In genomic region chr4:121050251-121050650, GRCh38 we compare ENCODE assay signal across 15 cellular contexts. TPM values are rescaled to one million over a fixed set of nuclear protein-coding genes. Genes with fewer than 3 reads are reported as not detected.
DNase-seq lines count a peak whose midpoint lies in the region; ATAC-seq and TF ChIP-seq lines count a peak whose summit lies in the region.
"Had no signal": no experiment of that assay in that cellular context is flagged by ENCODE, and none has a peak within 500 bp of the region (broad histone marks: within the 10 kb centered on the region; RNA-seq: fewer than 3 reads in every experiment).

No MANE protein-coding gene starts in this region.

- no peak overlapping the region for H3K4me2 ChIP-seq in GM23338

- no peaks in the 10 kb centered on the region for H3K36me3 Mint-ChIP-seq in GM23338 (ENCODE audit: low read depth)

- POLR2A ChIA-PET in AG04449 (lab: Yijun Ruan, JAX): no interaction called here

- DNase-seq in AG04449 (ENCODE audit: low read depth, low spot score) (no peak), GM23338 (ENCODE audit: low spot score) (peak; percentile 22), astrocyte of the hippocampus (ENCODE audit: low read depth, low spot score) (peak; percentile 21), left kidney (ENCODE audit: low read depth, low spot score) (peak; percentile 25), NCI-H1694 (lab: John Stamatoyannopoulos, UW) (no peak), AML-193 (lab: John Stamatoyannopoulos, UW) (no peak)
- DNase-seq: activated T-cell treated with anti-CD3 and anti-CD28 coated beads, Interleukin-2, amount 50 U/mL, for 4 hours; Caco-2; cortex of kidney; NCI-H524 had no signal

- no peak overlapping the region for H3K27ac ChIP-seq in GM23338 (ENCODE audit: low read depth)
- H3K27ac ChIP-seq: prostate gland had no signal

- no peaks in the 10 kb centered on the region for H3K36me3 ChIP-seq in GM23338 (ENCODE audit: insufficient read depth)
- H3K36me3 ChIP-seq: prostate gland had no signal

- ATAC-seq in GM23338 (no peak), GM18873 (IDR thresholded peaks at IDR 0.05; ENCODE audit: low FRiP score, unreplicated experiment) (no peak), GM18502 (IDR thresholded peaks at IDR 0.05; ENCODE audit: poor library complexity, unreplicated experiment) (no peak)
- ATAC-seq: activated T-cell treated with anti-CD3 and anti-CD28 coated beads, Interleukin-2, amount 50 U/mL, for 4 hours had no signal

- peak; percentile 12 for TF ChIP-seq CTCF in AG04449 (IDR thresholded peaks at IDR 0.05; ENCODE audit: insufficient read depth, low read length, missing control alignments)
- peak; percentile 27 to 57 for TF ChIP-seq CTCF in GM23338 (conservative IDR thresholded peaks at IDR 0.05; ENCODE audit: low read depth in 2 of 2)

- 0 out of 2 replicates have a peak, but pooled peaks cover 3% of the 10 kb centered on the region for H3K4me1 ChIP-seq in GM23338 (ENCODE audit: insufficient read depth)
- H3K4me1 ChIP-seq: Caco-2, prostate gland had no signal

- H3K4me3 ChIP-seq in AG04449 (ENCODE audit: low read depth, low read length) (no peak overlapping the region), GM23338 (no peak overlapping the region)
- H3K4me3 ChIP-seq: prostate gland had no signal

- no peaks in the 10 kb centered on the region for H4K20me1 ChIP-seq in GM23338 (replicated peaks; ENCODE audit: insufficient read depth)

- H3K27ac Mint-ChIP-seq in GM23338: no peak overlapping the region
- H3K27ac Mint-ChIP-seq: T-helper 2 cell treated with Interferon-gamma antibody and Interleukin-4, amounts not matched to agents 5 μg/mL and 100 μg/mL, for 36 hours had no signal

- no peak overlapping the region for H3K4me3 Mint-ChIP-seq in GM23338
- H3K4me3 Mint-ChIP-seq: activated T-cell treated with anti-CD3 and anti-CD28 coated beads, Interleukin-2, amount 50 U/mL, for 4 hours; T-helper 2 cell treated with Interferon-gamma antibody and Interleukin-4, amounts not matched to agents 5 μg/mL and 100 μg/mL, for 36 hours had no signal

- peaks cover 8% of the 10 kb centered on the region for H3K4me1 Mint-ChIP-seq in GM23338

- H2AFZ ChIP-seq in GM23338: no peak overlapping the region

- no peaks in the 10 kb centered on the region for H3K79me2 ChIP-seq in GM23338 (replicated peaks; ENCODE audit: insufficient read depth)

- H3K9me2 ChIP-seq in GM23338 (ENCODE audit: insufficient read depth): no peaks in the 10 kb centered on the region; the same call in 1 of the 2 replicates

- no peaks in the 10 kb centered on the region for H3K9me3 Mint-ChIP-seq in GM23338
- H3K9me3 Mint-ChIP-seq: activated T-cell treated with anti-CD3 and anti-CD28 coated beads, Interleukin-2, amount 50 U/mL, for 4 hours; T-helper 2 cell treated with Interferon-gamma antibody and Interleukin-4, amounts not matched to agents 5 μg/mL and 100 μg/mL, for 36 hours had no signal

- no peaks in the 10 kb centered on the region for H3K27me3 Mint-ChIP-seq in GM23338 (ENCODE audit: insufficient read depth, low read depth, poor library complexity)

- CTCF ChIA-PET in AG04449 (lab: Yijun Ruan, JAX): interaction anchor here (0.7 to 1.9 kb wide), 6 partner anchors 11 to 340 kb away, joined by 3 to 8 read pairs (median 3); no protein-coding TSS in a partner anchor

- H3F3A ChIP-seq in GM23338 (replicated peaks; ENCODE audit: low read depth): no peaks in the 10 kb centered on the region

- H3K27me3 ChIP-seq in GM23338 (ENCODE audit: insufficient read depth): no peaks in the 10 kb centered on the region

TF ChIP-seq in GM23338, 12 proteins besides CTCF, POLR2A, EP300 and RAD21 (continues in another document):
- TF ChIP-seq ZNF114 (CRISPR knock-in tag; IDR thresholded peaks at IDR 0.05) (no peak), REST (IDR thresholded peaks at IDR 0.05; ENCODE audit: unreplicated experiment) (no peak), EZH2phosphoT487 (IDR thresholded peaks at IDR 0.05; ENCODE audit: unreplicated experiment) (no peak), JUNB (IDR thresholded peaks at IDR 0.05; ENCODE audit: unreplicated experiment) (no peak), ZNF462 (CRISPR knock-in tag; IDR thresholded peaks at IDR 0.05) (no peak), CREB1 (CRISPR knock-in tag; IDR thresholded peaks at IDR 0.05; ENCODE audit: low read depth) (no peak), NANOG (IDR thresholded peaks at IDR 0.05; ENCODE audit: borderline replicate concordance) (no peak), EZH2 (IDR thresholded peaks at IDR 0.05; ENCODE audit: low read depth, unreplicated experiment) (no peak)

RNA-seq across cellular contexts. Expression of gene NDNF, which starts 22.1 kb away (rescaled TPM):
- 0.73 and 1.8 TPM in 2 replicates for total RNA-seq in GM23338 (2014; rRNA removed; shearing (Covaris generic))
- polyA plus RNA-seq in GM23338 (2016; fragmentation: Nextera tagmentation; extraction: Ambion mirVana): 0.31 and 0.57 TPM in 2 replicates
- polyA plus RNA-seq: keratinocyte had no signal

Comparison
In these comparisons a context has a peak if more than half of its experiments do, and no peak if none do; other contexts are left out.
1. DNase-seq: peak in GM23338 (single experiment), astrocyte of the hippocampus (single experiment) and left kidney (single experiment); none in AG04449 (single experiment), NCI-H1694 (single experiment) and AML-193 (0 of 2).